In the genomic region with DNA sequence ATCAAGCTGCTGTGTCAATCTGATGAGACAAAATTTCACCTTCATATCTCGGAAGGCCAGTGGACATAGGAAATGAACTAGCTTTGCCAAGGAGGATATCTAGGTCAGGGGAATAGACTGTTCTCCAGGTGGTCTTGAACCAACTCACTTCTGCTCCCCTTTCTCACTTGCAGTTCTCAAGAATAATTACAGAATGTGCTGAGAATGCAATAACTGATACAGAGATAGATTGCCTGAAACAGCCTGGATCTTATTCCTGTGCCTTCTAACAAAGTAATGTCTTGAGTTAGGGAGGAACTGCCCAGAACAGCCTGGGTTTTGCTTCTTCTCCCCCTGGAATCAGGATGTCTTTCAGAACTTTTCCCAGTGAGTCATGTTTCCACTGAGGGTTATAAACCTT, we compare ENCODE assay signal across 32 cellular contexts.
"Had no signal": no experiment of that assay in that cellular context is flagged by ENCODE, and none has a peak within 500 bp of the region (broad histone marks: within the 10 kb centered on the region; RNA-seq: fewer than 3 reads in every experiment).

No MANE protein-coding gene starts in this region.

- H3K4me3 Mint-ChIP-seq: activated B cell treated with CpG ODN at 0.5 μM for 24 hours; activated CD8-positive, alpha-beta T cell treated with anti-CD3 and anti-CD28 coated beads for 36 hours; activated naive CD8-positive, alpha-beta T cell; activated T-cell treated with anti-CD3 and anti-CD28 coated beads, Interleukin-2, amount 50 U/mL, for 4 hours; activated T-helper 17 cell treated with anti-CD3 and anti-CD28 coated beads, Interleukin-2, amount 50 U/mL, for 72 hours; T-helper 17 cell; T-helper 2 cell treated with Interferon-gamma antibody and Interleukin-4, amounts not matched to agents 5 μg/mL and 100 μg/mL, for 36 hours had no signal

- H3K27ac ChIP-seq: body of pancreas, cardiac muscle cell, colonic mucosa, esophagus muscularis mucosa, gastroesophageal sphincter, heart right ventricle, WERI-Rb-1 had no signal

- H3K4me1 ChIP-seq: body of pancreas, colonic mucosa, esophagus muscularis mucosa, gastroesophageal sphincter, heart right ventricle had no signal

- ATAC-seq: activated CD4-positive, CD25-positive, alpha-beta regulatory T cell treated with anti-CD3 and anti-CD28 coated beads, Interleukin-2, amount 50 U/mL, for 24 hours; activated CD8-positive, alpha-beta T cell treated with anti-CD3 and anti-CD28 coated beads for 36 hours; activated T-cell treated with anti-CD3 and anti-CD28 coated beads, Interleukin-2, amount 50 U/mL, for 4 hours; activated T-helper 17 cell treated with anti-CD3 and anti-CD28 coated beads, Interleukin-2, amount 50 U/mL, for 72 hours; body of pancreas; gastroesophageal sphincter; heart right ventricle; T-helper 17 cell had no signal

- H3K27me3 ChIP-seq: body of pancreas, cardiac muscle cell, colonic mucosa, esophagus muscularis mucosa, gastroesophageal sphincter, heart right ventricle had no signal

- H3K36me3 Mint-ChIP-seq: activated naive CD8-positive, alpha-beta T cell had no signal

- H3K4me1 Mint-ChIP-seq: activated B cell treated with CpG ODN at 0.5 μM for 24 hours; activated T-helper 17 cell treated with anti-CD3 and anti-CD28 coated beads, Interleukin-2, amount 50 U/mL, for 72 hours; T-helper 17 cell had no signal

- H3K9me3 ChIP-seq: body of pancreas, colonic mucosa, esophagus muscularis mucosa, gastroesophageal sphincter, heart right ventricle had no signal

- H3K4me3 ChIP-seq: body of pancreas, cardiac muscle cell, colonic mucosa, esophagus muscularis mucosa, gastroesophageal sphincter, heart right ventricle had no signal

- H3K36me3 ChIP-seq: cardiac muscle cell, colonic mucosa, esophagus muscularis mucosa, gastroesophageal sphincter, heart right ventricle, WERI-Rb-1 had no signal

- H3K27me3 Mint-ChIP-seq: activated B cell treated with CpG ODN at 0.5 μM for 24 hours; activated CD8-positive, alpha-beta T cell treated with anti-CD3 and anti-CD28 coated beads for 36 hours; activated naive CD8-positive, alpha-beta T cell; activated T-helper 17 cell treated with anti-CD3 and anti-CD28 coated beads, Interleukin-2, amount 50 U/mL, for 72 hours; T-helper 17 cell had no signal

- H3K9me3 Mint-ChIP-seq: activated B cell treated with CpG ODN at 0.5 μM for 24 hours; activated CD8-positive, alpha-beta T cell treated with anti-CD3 and anti-CD28 coated beads for 36 hours; T-helper 2 cell treated with Interferon-gamma antibody and Interleukin-4, amounts not matched to agents 5 μg/mL and 100 μg/mL, for 36 hours had no signal

- H3K27ac Mint-ChIP-seq: activated B cell treated with CpG ODN at 0.5 μM for 24 hours; activated CD8-positive, alpha-beta T cell treated with anti-CD3 and anti-CD28 coated beads for 36 hours; activated naive CD8-positive, alpha-beta T cell; activated T-helper 17 cell treated with anti-CD3 and anti-CD28 coated beads, Interleukin-2, amount 50 U/mL, for 72 hours; T-helper 17 cell; T-helper 2 cell treated with Interferon-gamma antibody and Interleukin-4, amounts not matched to agents 5 μg/mL and 100 μg/mL, for 36 hours had no signal

- DNase-seq: activated B cell treated with CpG ODN at 0.5 μM for 24 hours; activated CD4-positive, alpha-beta T cell treated with anti-CD3 and anti-CD28 coated beads for 48 hours; activated CD4-positive, alpha-beta T cell treated with anti-CD3 and anti-CD28 coated beads, Interleukin-2, amount 50 U/mL, for 1 hour; activated CD4-positive, alpha-beta T cell treated with anti-CD3 and anti-CD28 coated beads, Interleukin-2, amount 50 U/mL, for 48 hours; activated CD8-positive, alpha-beta memory T cell treated with anti-CD3 and anti-CD28 coated beads for 24 hours; activated CD8-positive, alpha-beta T cell treated with anti-CD3 and anti-CD28 coated beads for 36 hours; activated effector memory CD4-positive, alpha-beta T cell treated with Interleukin-2 at 50 U/mL for 16 hours; activated gamma-delta T cell treated with Interleukin-2 at 50 U/mL for 16 hours; activated naive CD4-positive, alpha-beta T cell treated with anti-CD3 and anti-CD28 coated beads, Interleukin-2, amount 50 U/mL, for 16 hours; activated naive CD4-positive, alpha-beta T cell treated with Interleukin-2 at 50 U/mL for 16 hours; activated T-cell treated with anti-CD3 and anti-CD28 coated beads, Interleukin-2, amount 50 U/mL, for 4 hours; amygdala; aorta; body of pancreas; central memory CD4-positive, alpha-beta T cell; cerebellar nuclear complex; colonic mucosa; effector memory CD4-positive, alpha-beta T cell; erythroblast; foreskin melanocyte; heart right ventricle; T-helper 1 cell; T-helper 17 cell; T1000; WERI-Rb-1 had no signal
